Comparison of ENCODE assay signal across 8 cellular contexts in genomic region chr12:108634225-108634795, GRCh38. TPM values are rescaled to one million over a fixed set of nuclear protein-coding genes. Genes with fewer than 3 reads are reported as not detected.
DNase-seq lines count a peak whose midpoint lies in the region; FAIRE-seq and TF ChIP-seq lines count a peak whose summit lies in the region.

No MANE protein-coding gene starts in this region.

- TF ChIP-seq POLR2A in NB4 (IDR thresholded peaks at IDR 0.05; ENCODE audit: extremely low read depth, insufficient read length): peak; percentile 22

- DNase-seq in Caki2 (ENCODE audit: low read depth) (peak; percentile 73), NB4 (ENCODE audit: low read depth) (peak; percentile 98), NCI-H1930 (lab: John Stamatoyannopoulos, UW) (no peak), NCI-H1694 (lab: John Stamatoyannopoulos, UW) (no peak), frontal cortex (ENCODE audit: low spot score in 2 of 2) (no peak), SW 1271 (lab: John Stamatoyannopoulos, UW) (no peak)
- DNase-seq in activated CD8-positive, alpha-beta memory T cell treated with anti-CD3 and anti-CD28 coated beads for 24 hours: peak; percentile 74

- H3K4me1 ChIP-seq in mononuclear cell (ENCODE audit: insufficient read depth, low read length): peaks cover 96% of the 10 kb centered on the region

- FAIRE-seq in frontal cortex (lab: Jason Lieb, UNC): no peak

- H3K9me3 ChIP-seq in mononuclear cell (ENCODE audit: low read depth, low read length): no peaks in the 10 kb centered on the region

- peak; percentile 7 for TF ChIP-seq CTCF in NB4 (IDR thresholded peaks at IDR 0.05; ENCODE audit: low read depth, low read length)

- H3K4me3 ChIP-seq in NB4 (ENCODE audit: low read depth, low read length) (peak overlapping the region; percentile 45), mononuclear cell (ENCODE audit: low read length) (peak overlapping the region; percentile 90)

- H3K27me3 ChIP-seq in mononuclear cell (ENCODE audit: insufficient read depth, low read length): no peaks in the 10 kb centered on the region

- in situ Hi-C loops in Caki2 (cut with HindIII; ENCODE audit: low pct_unique_long_range_greater_than_20kb, low sequenced_read_pairs): no loop called here

RNA-seq across cellular contexts. Expression of gene SELPLG, which starts 0.6 kb away (rescaled TPM):
- total RNA-seq in Caki2 (2014; rRNA removed; shearing (Covaris generic); ENCODE audit: low replicate concordance): not detected in 2 replicates
- total RNA-seq in mononuclear cell (36.8 TPM), frontal cortex (1.2 TPM)

RNA-seq across cellular contexts. Expression of gene TMEM119, which starts 36.4 kb away (rescaled TPM):
- total RNA-seq in Caki2 (2014; rRNA removed; shearing (Covaris generic); ENCODE audit: low replicate concordance): not detected in 2 replicates
- total RNA-seq in mononuclear cell (1.4 TPM), frontal cortex (0.82 TPM)

Comparison
In these comparisons a context has a peak if more than half of its experiments do, and no peak if none do; other contexts are left out.
1. DNase-seq: peak in Caki2 (single experiment), NB4 (single experiment) and activated CD8-positive, alpha-beta memory T cell treated with anti-CD3 and anti-CD28 coated beads for 24 hours (single experiment); none in NCI-H1930 (0 of 2), NCI-H1694 (single experiment), frontal cortex (0 of 2) and SW 1271 (0 of 2).
2. RNA of gene SELPLG, which starts 0.6 kb away (total RNA-seq): 36.8 TPM in mononuclear cell (single experiment); 1.2 TPM in frontal cortex (single experiment) and not detected in Caki2; every median in the first group is over 10 times any median in the second.